In genomic region chr2:72696559-72696958, GRCh38 we compare ENCODE assay signal across 7 cellular contexts.
"Had no signal": no experiment of that assay in that cellular context is flagged by ENCODE, and none has a peak within 500 bp of the region (broad histone marks: within the 10 kb centered on the region; RNA-seq: fewer than 3 reads in every experiment).

No MANE protein-coding gene starts in this region.

- H3K4me3 ChIP-seq: GM23338 had no signal

- FAIRE-seq: H1, H54, HTR-8/SVneo had no signal

- H3K4me3 Mint-ChIP-seq: GM23338, H9 had no signal

- H3K9me3 Mint-ChIP-seq: GM23338, H9 had no signal

- ATAC-seq: GM23338 had no signal

- H3K4me2 ChIP-seq: GM23338 had no signal

- DNase-seq: H9, HCEC 1CT, IMR-90 had no signal

- H3K27ac Mint-ChIP-seq: GM23338, H9 had no signal

- H2AFZ ChIP-seq: GM23338 had no signal
